In genomic region chr10:97914837-97915211, GRCh38 we compare ENCODE assay signal across 8 cellular contexts.
DNase-seq lines count a peak whose midpoint lies in the region; ATAC-seq and TF ChIP-seq lines count a peak whose summit lies in the region.

No MANE protein-coding gene starts in this region.

- no peak overlapping the region for H3K27ac ChIP-seq in Peyer's patch

- peaks cover 0 to 7% (median 2%) of the 10 kb centered on the region in 4 donors for H3K4me1 ChIP-seq in Peyer's patch

- no peaks in the 10 kb centered on the region for H3K36me3 ChIP-seq in Peyer's patch

- TF ChIP-seq CTCF in Peyer's patch (IDR thresholded peaks at IDR 0.05) (peak; percentile 36 to 84 (median 81)), fibroblast of mammary gland (conservative IDR thresholded peaks at IDR 0.05; ENCODE audit: control insufficient read depth, insufficient read depth, low read depth, low read length) (peak; percentile 77), neural crest cell (conservative IDR thresholded peaks at IDR 0.05) (peak; percentile 98)

- DNase-seq in A172 (ENCODE audit: low spot score) (peak; percentile 51), Peyer's patch (peak; percentile 50 to 85 (median 80)), activated T-helper 1 cell treated with Interleukin-2 at 50 U/mL for 16 hours (ENCODE audit: low read depth) (peak; percentile 46), fibroblast of mammary gland (ENCODE audit: low read depth) (peak; percentile 38), neural crest cell (ENCODE audit: low read depth, low spot score) (peak; percentile 84)
- DNase-seq in stimulated activated naive CD8-positive, alpha-beta T cell treated with anti-CD3 and anti-CD28 coated beads, Interleukin-15, amount 100 ng/mL, for 72 hours, result peak; percentile 77

- H3K9me3 Mint-ChIP-seq in neural crest cell, result no peaks in the 10 kb centered on the region
- no peaks in the 10 kb centered on the region for H3K9me3 Mint-ChIP-seq in stimulated activated naive CD8-positive, alpha-beta T cell treated with anti-CD3 and anti-CD28 coated beads, Interleukin-15, amount 100 ng/mL, for 72 hours

- H3K4me3 Mint-ChIP-seq in neural crest cell, result no peak overlapping the region
- peak overlapping the region in 1 of 2 donors; percentile 8 for H3K4me3 Mint-ChIP-seq in stimulated activated naive CD8-positive, alpha-beta T cell treated with anti-CD3 and anti-CD28 coated beads, Interleukin-15, amount 100 ng/mL, for 72 hours

- no peaks in the 10 kb centered on the region for H3K36me3 Mint-ChIP-seq in neural crest cell (ENCODE audit: low read depth)

- H3K27me3 ChIP-seq in Peyer's patch, result no peaks in the 10 kb centered on the region

- H3K4me3 ChIP-seq in Peyer's patch, result no peak overlapping the region
- H3K4me3 ChIP-seq in fibroblast of mammary gland (ENCODE audit: control insufficient read depth, low read depth, low read length), result no peak overlapping the region

- peak; percentile 64 for ATAC-seq in GM18861 (IDR thresholded peaks at IDR 0.05; ENCODE audit: unreplicated experiment)
- ATAC-seq in stimulated activated naive CD8-positive, alpha-beta T cell treated with anti-CD3 and anti-CD28 coated beads, Interleukin-15, amount 100 ng/mL, for 72 hours, result peak; percentile 87

- H3K27me3 Mint-ChIP-seq in neural crest cell (ENCODE audit: low read depth), result peaks cover 57% of the 10 kb centered on the region
- H3K27me3 Mint-ChIP-seq in stimulated activated naive CD8-positive, alpha-beta T cell treated with anti-CD3 and anti-CD28 coated beads, Interleukin-15, amount 100 ng/mL, for 72 hours, result peaks cover 14% of the 10 kb centered on the region

- peak; percentile 98 for TF ChIP-seq RAD21 in Ishikawa (IDR thresholded peaks at IDR 0.05; ENCODE audit: low read depth)

- H3K4me1 Mint-ChIP-seq in neural crest cell, result no peaks in the 10 kb centered on the region
- H3K4me1 Mint-ChIP-seq in stimulated activated naive CD8-positive, alpha-beta T cell treated with anti-CD3 and anti-CD28 coated beads, Interleukin-15, amount 100 ng/mL, for 72 hours, result peaks cover 14% of the 10 kb centered on the region

- no peaks in the 10 kb centered on the region for H3K9me3 ChIP-seq in Peyer's patch

- no peak overlapping the region for H3K27ac Mint-ChIP-seq in neural crest cell (ENCODE audit: unreplicated experiment)
- peak overlapping the region in 1 of 2 donors; percentile 55 for H3K27ac Mint-ChIP-seq in stimulated activated naive CD8-positive, alpha-beta T cell treated with anti-CD3 and anti-CD28 coated beads, Interleukin-15, amount 100 ng/mL, for 72 hours

- TF ChIP-seq EP300 in Ishikawa (IDR thresholded peaks at IDR 0.05; ENCODE audit: borderline replicate concordance), result no peak

- no peak for TF ChIP-seq POLR2A in Peyer's patch (IDR thresholded peaks at IDR 0.05)

TF ChIP-seq in Ishikawa, 13 proteins besides CTCF, POLR2A, EP300 and RAD21:
- 0 out of 2 replicates have a peak, but pooled peaks have one; percentile 23 for TF ChIP-seq NFIC (IDR thresholded peaks at IDR 0.05)
- TF ChIP-seq TAF1 (IDR thresholded peaks at IDR 0.05; ENCODE audit: low read depth), result no peak
- TF ChIP-seq, protein P1, sequence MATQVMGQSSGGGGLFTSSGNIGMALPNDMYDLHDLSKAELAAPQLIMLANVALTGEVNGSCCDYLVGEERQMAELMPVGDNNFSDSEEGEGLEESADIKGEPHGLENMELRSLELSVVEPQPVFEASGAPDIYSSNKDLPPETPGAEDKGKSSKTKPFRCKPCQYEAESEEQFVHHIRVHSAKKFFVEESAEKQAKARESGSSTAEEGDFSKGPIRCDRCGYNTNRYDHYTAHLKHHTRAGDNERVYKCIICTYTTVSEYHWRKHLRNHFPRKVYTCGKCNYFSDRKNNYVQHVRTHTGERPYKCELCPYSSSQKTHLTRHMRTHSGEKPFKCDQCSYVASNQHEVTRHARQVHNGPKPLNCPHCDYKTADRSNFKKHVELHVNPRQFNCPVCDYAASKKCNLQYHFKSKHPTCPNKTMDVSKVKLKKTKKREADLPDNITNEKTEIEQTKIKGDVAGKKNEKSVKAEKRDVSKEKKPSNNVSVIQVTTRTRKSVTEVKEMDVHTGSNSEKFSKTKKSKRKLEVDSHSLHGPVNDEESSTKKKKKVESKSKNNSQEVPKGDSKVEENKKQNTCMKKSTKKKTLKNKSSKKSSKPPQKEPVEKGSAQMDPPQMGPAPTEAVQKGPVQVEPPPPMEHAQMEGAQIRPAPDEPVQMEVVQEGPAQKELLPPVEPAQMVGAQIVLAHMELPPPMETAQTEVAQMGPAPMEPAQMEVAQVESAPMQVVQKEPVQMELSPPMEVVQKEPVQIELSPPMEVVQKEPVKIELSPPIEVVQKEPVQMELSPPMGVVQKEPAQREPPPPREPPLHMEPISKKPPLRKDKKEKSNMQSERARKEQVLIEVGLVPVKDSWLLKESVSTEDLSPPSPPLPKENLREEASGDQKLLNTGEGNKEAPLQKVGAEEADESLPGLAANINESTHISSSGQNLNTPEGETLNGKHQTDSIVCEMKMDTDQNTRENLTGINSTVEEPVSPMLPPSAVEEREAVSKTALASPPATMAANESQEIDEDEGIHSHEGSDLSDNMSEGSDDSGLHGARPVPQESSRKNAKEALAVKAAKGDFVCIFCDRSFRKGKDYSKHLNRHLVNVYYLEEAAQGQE (IDR thresholded peaks at IDR 0.05; ENCODE audit: low read depth), result 0 out of 2 replicates have a peak, but pooled peaks have one; percentile 18
- no peak for TF ChIP-seq ZBTB7A (IDR thresholded peaks at IDR 0.05; ENCODE audit: low read depth)
- TF ChIP-seq YY1 (IDR thresholded peaks at IDR 0.05; ENCODE audit: low read depth), result no peak
